In genomic region chr10:17452060-17452894, GRCh38 we compare ENCODE assay signal across 1 cellular context.
TF ChIP-seq lines count a peak whose summit lies in the region.

No MANE protein-coding gene starts in this region.

TF ChIP-seq in GM23338, 12 proteins besides CTCF, POLR2A, EP300 and RAD21 (continued from another document):
- no peak for TF ChIP-seq ZNF462 (CRISPR knock-in tag; IDR thresholded peaks at IDR 0.05)
